Comparison of ENCODE assay signal across 9 cellular contexts in genomic region chr17:74981979-74982662, GRCh38. TPM values are rescaled to one million over a fixed set of nuclear protein-coding genes. Genes with fewer than 3 reads are reported as not detected.
DNase-seq lines count a peak whose midpoint lies in the region; ATAC-seq and TF ChIP-seq lines count a peak whose summit lies in the region.
"Had no signal": no experiment of that assay in that cellular context is flagged by ENCODE, and none has a peak within 500 bp of the region (broad histone marks: within the 10 kb centered on the region; RNA-seq: fewer than 3 reads in every experiment).

No MANE protein-coding gene starts in this region.

- H3K27me3 ChIP-seq in Caco-2 (replicated peaks; ENCODE audit: control insufficient read depth, insufficient read depth, low read length) (no peaks in the 10 kb centered on the region), mononuclear cell (ENCODE audit: insufficient read depth, low read length) (peaks cover 22% of the 10 kb centered on the region)

- DNase-seq in Caco-2 (peak; percentile 89 to 93), NK-92 (lab: John Stamatoyannopoulos, UW; ENCODE audit: unreplicated experiment) (peak; percentile 36), activated T-cell treated with anti-CD3 and anti-CD28 coated beads for 1 hour (ENCODE audit: low read depth) (peak; percentile 60), epithelial cell of esophagus (ENCODE audit: low read depth) (peak; percentile 38)
- peak; percentile 46 to 55 for DNase-seq in stimulated activated CD8-positive, alpha-beta memory T cell treated with anti-CD3 and anti-CD28 coated beads, Interleukin-2, amount 100 ng/mL, for 1 hour (ENCODE audit: low read depth in 2 of 2)

- TF ChIP-seq CTCF in Caco-2 (IDR thresholded peaks at IDR 0.05; ENCODE audit: insufficient read depth in 1 of 2, low read depth in 1 of 2, low read length in 1 of 2, severe bottlenecking in 1 of 2, unreplicated experiment in 1 of 2) (no peak), epithelial cell of esophagus (IDR thresholded peaks at IDR 0.05; ENCODE audit: insufficient read depth, low read depth, low read length, missing control alignments) (no peak)

- ATAC-seq in HG02678 (IDR thresholded peaks at IDR 0.05; ENCODE audit: unreplicated experiment) (peak; percentile 60), HG03442 (IDR thresholded peaks at IDR 0.05; ENCODE audit: unreplicated experiment) (no peak)

- intact Hi-C loops in Caco-2 (cut with micrococcal nuclease; ENCODE audit: unreplicated experiment) = loop anchor here (1.0 kb wide), 2 partner anchors 10 to 21 kb away; partner anchors contain the start of gene HID1

- H3K36me3 ChIP-seq in Caco-2 (ENCODE audit: control insufficient read depth, insufficient read depth, low read length) = no peaks in the 10 kb centered on the region

- H3K4me3 ChIP-seq in Caco-2 (ENCODE audit: low read depth, low read length) = peak overlapping the region; percentile 58
- H3K4me3 ChIP-seq in epithelial cell of esophagus (ENCODE audit: low read length) = peak overlapping the region; percentile 60
- peak overlapping the region; percentile 46 for H3K4me3 ChIP-seq in mononuclear cell (ENCODE audit: low read length)

- POLR2A ChIA-PET in Caco-2 (lab: Charles Lee) = interaction anchor here (0.7 to 1.4 kb wide), 4 partner anchors 9 to 109 kb away, joined by 3 to 13 read pairs (median 6); partner anchors contain the start of genes FDXR, HID1 and MRPL58

- H3K9me3 ChIP-seq in Caco-2 (no peaks in the 10 kb centered on the region), mononuclear cell (ENCODE audit: low read depth, low read length) (no peaks in the 10 kb centered on the region)

- peaks cover 6% of the 10 kb centered on the region for H3K36me3 Mint-ChIP-seq in Caco-2 (ENCODE audit: insufficient read depth, unreplicated experiment)

- H3K27me3 Mint-ChIP-seq in Caco-2 (ENCODE audit: insufficient read depth, unreplicated experiment) = no peaks in the 10 kb centered on the region

- H3K27ac Mint-ChIP-seq in Caco-2 (ENCODE audit: unreplicated experiment) = peak overlapping the region; percentile 88

- no TSS peak for BruUV-seq in Caco-2 (replicated peaks; lab: Mats Ljungman, UMichigan)

- peaks cover 13% of the 10 kb centered on the region for H3K4me1 ChIP-seq in Caco-2
- peaks cover 37% of the 10 kb centered on the region for H3K4me1 ChIP-seq in mononuclear cell (ENCODE audit: insufficient read depth, low read length)

- H3K4me1 Mint-ChIP-seq in Caco-2 (ENCODE audit: low read depth, unreplicated experiment) = peaks cover 7% of the 10 kb centered on the region

- H3K9me3 Mint-ChIP-seq in Caco-2 (ENCODE audit: unreplicated experiment) = no peaks in the 10 kb centered on the region

- CTCF ChIA-PET in Caco-2 (lab: Charles Lee) = interaction anchor here (0.6 to 1.7 kb wide), 5 partner anchors 8 to 206 kb away, joined by 3 to 18 read pairs (median 4); partner anchors contain the start of gene NAT9

- H3K4me3 Mint-ChIP-seq in Caco-2 (ENCODE audit: unreplicated experiment) = peak overlapping the region; percentile 95

RNA-seq across cellular contexts. Expression of gene CDR2L, which starts 5.3 kb away (rescaled TPM):
- 30.9 and 31.6 TPM in 2 replicates for total RNA-seq in Caco-2 (2022)
- total RNA-seq in mononuclear cell = 0.31 TPM

RNA-seq across cellular contexts. Expression of gene HID1, which starts 9.6 kb away (rescaled TPM):
- 29.8 and 30.4 TPM in 2 replicates for total RNA-seq in Caco-2 (2022)
- total RNA-seq in mononuclear cell = 3.1 TPM

RNA-seq across cellular contexts. Expression of gene MRPL58, which starts 30.3 kb away (rescaled TPM):
- total RNA-seq in Caco-2 (2022) = 61.0 and 61.8 TPM in 2 replicates
- total RNA-seq in mononuclear cell = 8.6 TPM

RNA-seq across cellular contexts. Expression of gene OTOP3, which starts 46.4 kb away (rescaled TPM):
- total RNA-seq in Caco-2 (2022) (not detected in 2 replicates), mononuclear cell (not detected)
- total RNA-seq: activated CD8-positive, alpha-beta memory T cell treated with anti-CD3 and anti-CD28 coated beads for 36 hours had no signal

RNA-seq across cellular contexts. Expression of gene OTOP2, which starts 58.0 kb away (rescaled TPM):
- not detected in 2 replicates for total RNA-seq in Caco-2 (2022)
- total RNA-seq in mononuclear cell = not detected
- total RNA-seq: activated CD8-positive, alpha-beta memory T cell treated with anti-CD3 and anti-CD28 coated beads for 36 hours had no signal

Comparison
In these comparisons a context has a peak if more than half of its experiments do, and no peak if none do; other contexts are left out.
1. DNase-seq: peak in every context shown above with its lines; median percentile 91 in Caco-2; 60 in activated T-cell treated with anti-CD3 and anti-CD28 coated beads for 1 hour; 50 in stimulated activated CD8-positive, alpha-beta memory T cell treated with anti-CD3 and anti-CD28 coated beads, Interleukin-2, amount 100 ng/mL, for 1 hour; 38 in epithelial cell of esophagus; 36 in NK-92.
2. RNA of gene CDR2L, which starts 5.3 kb away (total RNA-seq): 30.9 to 31.6 TPM in Caco-2; 0.31 TPM in mononuclear cell (single experiment); every median in the first group is over 10 times any median in the second.
3. Peak in every context shown above with its lines, with median percentiles within 50 percentile points of each other: H3K4me3 ChIP-seq.